Comparison of ENCODE assay signal across 19 cellular contexts in the genomic region with DNA sequence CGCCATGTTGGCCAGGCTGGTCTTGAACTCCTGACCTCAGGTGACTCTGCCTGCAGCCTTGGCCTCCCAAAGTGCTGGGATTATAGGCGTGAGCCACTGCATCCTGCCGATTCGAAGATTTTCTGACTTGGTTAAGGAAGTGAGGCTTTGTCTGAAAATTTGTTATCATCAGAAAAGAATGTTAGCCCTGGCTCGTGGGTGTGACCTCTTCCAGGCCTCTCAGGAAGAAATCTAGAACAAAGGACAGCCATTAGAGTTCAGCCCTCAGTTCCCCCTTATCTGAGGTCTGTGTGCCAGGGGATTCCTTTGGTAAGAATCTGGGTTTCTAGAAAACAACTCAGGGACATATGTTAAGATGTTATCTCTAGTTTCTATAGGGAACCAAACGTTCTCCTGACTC. TPM values are rescaled to one million over a fixed set of nuclear protein-coding genes. Genes with fewer than 3 reads are reported as not detected.
DNase-seq lines count a peak whose midpoint lies in the region; ATAC-seq, FAIRE-seq and TF ChIP-seq lines count a peak whose summit lies in the region.
"Had no signal": no experiment of that assay in that cellular context is flagged by ENCODE, and none has a peak within 500 bp of the region (broad histone marks: within the 10 kb centered on the region; RNA-seq: fewer than 3 reads in every experiment).

No MANE protein-coding gene starts in this region.

- peaks cover 33% of the 10 kb centered on the region for H3K4me1 ChIP-seq in left ventricle myocardium inferior
- H3K4me1 ChIP-seq in astrocyte (ENCODE audit: insufficient read depth, low read length), result no peaks in the 10 kb centered on the region
- peaks cover 6% of the 10 kb centered on the region for H3K4me1 ChIP-seq in right cardiac atrium (ENCODE audit: control insufficient read depth, insufficient read depth, low read length)
- H3K4me1 ChIP-seq in upper lobe of right lung, result peaks cover 19% of the 10 kb centered on the region

- H3K4me2 ChIP-seq in astrocyte (ENCODE audit: low read length), result peak overlapping the region; percentile 37

- peaks cover 16% of the 10 kb centered on the region for H3K4me1 Mint-ChIP-seq in astrocyte (ENCODE audit: low read depth, unreplicated experiment)
- H3K4me1 Mint-ChIP-seq: memory B cell had no signal

- no peak overlapping the region for H3K9ac ChIP-seq in astrocyte (ENCODE audit: low read length)

- intact Hi-C loops in left ventricle myocardium inferior (cut with micrococcal nuclease) (no loop called here), Right ventricle myocardium superior (cut with DNase I) (no loop called here), right cardiac atrium (cut with DNase I) (no loop called here), upper lobe of right lung (cut with DNase I) (no loop called here)

- no peaks in the 10 kb centered on the region for H3K79me2 ChIP-seq in astrocyte (ENCODE audit: insufficient read depth, low read length)

- FAIRE-seq in astrocyte (lab: Jason Lieb, UNC), result no peak
- FAIRE-seq: GM12892, GM19239, HTR-8/SVneo had no signal

- H2AFZ ChIP-seq in astrocyte (ENCODE audit: low read depth, low read length), result peak overlapping the region; percentile 13

- H3K4me3 ChIP-seq in left ventricle myocardium inferior (no peak overlapping the region), astrocyte (ENCODE audit: insufficient read depth, low read depth, low read length) (no peak overlapping the region), right cardiac atrium (ENCODE audit: low read length) (no peak overlapping the region), upper lobe of right lung (no peak overlapping the region)

- H3K27ac ChIP-seq in left ventricle myocardium inferior (replicated peaks) (peak overlapping the region; percentile 83), astrocyte (ENCODE audit: low read depth, low read length) (peak overlapping the region; percentile 21), right cardiac atrium (ENCODE audit: low read length) (peak overlapping the region; percentile 84), upper lobe of right lung (peak overlapping the region; percentile 44)

- no peaks in the 10 kb centered on the region for H3K9me3 Mint-ChIP-seq in astrocyte (ENCODE audit: unreplicated experiment)
- H3K9me3 Mint-ChIP-seq: activated naive CD4-positive, alpha-beta T cell treated with anti-CD3 and anti-CD28 coated beads, Interleukin-2, amount 50 U/mL, for 24 hours; memory B cell had no signal

- no peaks in the 10 kb centered on the region for H3K27me3 Mint-ChIP-seq in astrocyte (ENCODE audit: low read depth, unreplicated experiment)
- H3K27me3 Mint-ChIP-seq: activated naive CD4-positive, alpha-beta T cell treated with anti-CD3 and anti-CD28 coated beads, Interleukin-2, amount 50 U/mL, for 24 hours had no signal

- ATAC-seq in Right ventricle myocardium superior (ENCODE audit: poor library complexity) (no peak), right cardiac atrium (peak; percentile 56 to 92), upper lobe of right lung (peak; percentile 44)
- ATAC-seq: Panc1 had no signal

- H3K9me3 ChIP-seq in left ventricle myocardium inferior (replicated peaks), result no peaks in the 10 kb centered on the region
- H3K9me3 ChIP-seq in astrocyte (ENCODE audit: insufficient read depth, low read depth, low read length), result no peaks in the 10 kb centered on the region
- H3K9me3 ChIP-seq in right cardiac atrium (ENCODE audit: control insufficient read depth, low read length), result no peaks in the 10 kb centered on the region
- H3K9me3 ChIP-seq in upper lobe of right lung, result no peaks in the 10 kb centered on the region

- H3K27ac Mint-ChIP-seq in astrocyte (ENCODE audit: unreplicated experiment), result peak overlapping the region; percentile 89
- H3K27ac Mint-ChIP-seq: activated naive CD4-positive, alpha-beta T cell treated with anti-CD3 and anti-CD28 coated beads, Interleukin-2, amount 50 U/mL, for 24 hours; memory B cell had no signal

- H3K36me3 ChIP-seq in left ventricle myocardium inferior (no peaks in the 10 kb centered on the region), astrocyte (ENCODE audit: insufficient read depth, low read length) (no peaks in the 10 kb centered on the region), upper lobe of right lung (no peaks in the 10 kb centered on the region)

- H3K27me3 ChIP-seq in left ventricle myocardium inferior (ENCODE audit: low read depth) (peaks cover 13% of the 10 kb centered on the region), astrocyte (ENCODE audit: insufficient read depth, low read length) (no peaks in the 10 kb centered on the region), right cardiac atrium (ENCODE audit: control insufficient read depth, insufficient read depth) (no peaks in the 10 kb centered on the region), upper lobe of right lung (no peaks in the 10 kb centered on the region)

- no peaks in the 10 kb centered on the region for H3K36me3 Mint-ChIP-seq in astrocyte (ENCODE audit: low read depth, unreplicated experiment)
- H3K36me3 Mint-ChIP-seq: activated naive CD4-positive, alpha-beta T cell treated with anti-CD3 and anti-CD28 coated beads, Interleukin-2, amount 50 U/mL, for 24 hours; memory B cell had no signal

- no peak for DNase-seq in left ventricle myocardium inferior
- no peak for DNase-seq in Right ventricle myocardium superior
- DNase-seq in astrocyte (ENCODE audit: low read depth), result peak; percentile 69
- peak; percentile 34 to 51 (median 48) for DNase-seq in right cardiac atrium
- DNase-seq in upper lobe of right lung, result no peak
- DNase-seq in activated CD4-positive, CD25-positive, alpha-beta regulatory T cell treated with anti-CD3 and anti-CD28 coated beads, Interleukin-2, amount 50 U/mL, for 72 hours, result no peak
- DNase-seq in cerebellar nuclear complex (lab: John Stamatoyannopoulos, UW), result no peak
- DNase-seq in stimulated activated CD4-positive, alpha-beta T cell treated with anti-CD3 and anti-CD28 coated beads, Interleukin-12 subunit alpha, Interleukin-12 subunit beta, amount 100 ng/mL, for 4 hours, result no peak
- DNase-seq: cortex of kidney, GOT3, NCI-H1417 treated with DMSO at 0.1 percent for 48 hours, NCI-H510A treated with DMSO at 0.1 percent for 48 hours, occipital lobe had no signal

- TF ChIP-seq CTCF in left ventricle myocardium inferior (IDR thresholded peaks at IDR 0.05; ENCODE audit: borderline replicate concordance), result no peak
- no peak for TF ChIP-seq CTCF in astrocyte (IDR thresholded peaks at IDR 0.05; ENCODE audit: insufficient read depth, low read depth, low read length)
- TF ChIP-seq CTCF in upper lobe of right lung (IDR thresholded peaks at IDR 0.05), result no peak

- WGBS in right cardiac atrium, result 47% methylated on average over 6 of the region's 6 CpGs

- no peak overlapping the region for H3K4me3 Mint-ChIP-seq in astrocyte (ENCODE audit: unreplicated experiment)
- H3K4me3 Mint-ChIP-seq: activated naive CD4-positive, alpha-beta T cell treated with anti-CD3 and anti-CD28 coated beads, Interleukin-2, amount 50 U/mL, for 24 hours; memory B cell had no signal

- H4K20me1 ChIP-seq in astrocyte (ENCODE audit: insufficient read depth, low read length), result no peaks in the 10 kb centered on the region

RNA-seq across cellular contexts. Expression of gene OR2S2, which starts 6.2 kb away (rescaled TPM):
- total RNA-seq in left ventricle myocardium inferior (not detected), Right ventricle myocardium superior (not detected), astrocyte (not detected in 2 replicates), right cardiac atrium (not detected), upper lobe of right lung (not detected)
- not detected for polyA plus RNA-seq in right cardiac atrium
- total RNA-seq: occipital lobe had no signal

RNA-seq across cellular contexts. Expression of gene SPAAR, which starts 42.4 kb away (rescaled TPM):
- total RNA-seq in left ventricle myocardium inferior (6.5 TPM), Right ventricle myocardium superior (8.3 TPM), astrocyte (0.17 and 0.18 TPM in 2 replicates), right cardiac atrium (1 to 10 TPM; 3.7 to 8.0 (median 5.8) TPM), upper lobe of right lung (13.5 TPM)
- 8.7 TPM for polyA plus RNA-seq in right cardiac atrium

RNA-seq across cellular contexts. Expression of gene HRCT1, which starts 45.7 kb away (rescaled TPM):
- total RNA-seq in left ventricle myocardium inferior, result 6.2 TPM
- total RNA-seq in Right ventricle myocardium superior, result 7.4 TPM
- 0.39 and 0.62 TPM in 2 replicates for total RNA-seq in astrocyte
- 1 to 10 TPM; 2.0 to 5.9 (median 5.1) TPM for total RNA-seq in right cardiac atrium
- polyA plus RNA-seq in right cardiac atrium, result 3.3 TPM
- total RNA-seq in upper lobe of right lung, result 10.8 TPM
- total RNA-seq: occipital lobe had no signal

Comparison
In these comparisons a context has a peak if more than half of its experiments do, and no peak if none do; other contexts are left out.
1. DNase-seq: peak in astrocyte (single experiment) and right cardiac atrium (3 of 3); none in left ventricle myocardium inferior (single experiment), Right ventricle myocardium superior (single experiment), upper lobe of right lung (single experiment), activated CD4-positive, CD25-positive, alpha-beta regulatory T cell treated with anti-CD3 and anti-CD28 coated beads, Interleukin-2, amount 50 U/mL, for 72 hours (single experiment), cerebellar nuclear complex (0 of 2) and stimulated activated CD4-positive, alpha-beta T cell treated with anti-CD3 and anti-CD28 coated beads, Interleukin-12 subunit alpha, Interleukin-12 subunit beta, amount 100 ng/mL, for 4 hours (single experiment).
2. H3K27ac ChIP-seq: peak in every context shown above with its lines; median percentile 84 in right cardiac atrium; 83 in left ventricle myocardium inferior; 44 in upper lobe of right lung; 21 in astrocyte.